In genomic region chr3:139521811-139522210, GRCh38 we compare ENCODE assay signal across 18 cellular contexts.
"Had no signal": no experiment of that assay in that cellular context is flagged by ENCODE, and none has a peak within 500 bp of the region (broad histone marks: within the 10 kb centered on the region; RNA-seq: fewer than 3 reads in every experiment).

No MANE protein-coding gene starts in this region.

- DNase-seq: activated CD4-positive, alpha-beta T cell treated with anti-CD3 and anti-CD28 coated beads for 36 hours; activated CD4-positive, alpha-beta T cell treated with anti-CD3 and anti-CD28 coated beads, Interleukin-2, amount 50 U/mL, for 4 hours; activated CD4-positive, CD25-positive, alpha-beta regulatory T cell; activated effector memory CD4-positive, alpha-beta T cell treated with Interleukin-2 at 50 U/mL for 16 hours; activated naive CD4-positive, alpha-beta T cell treated with Interleukin-2 at 50 U/mL for 16 hours; activated T-cell treated with anti-CD3 and anti-CD28 coated beads for 4 hours; anterior cingulate cortex; colonic mucosa; heart left ventricle; mesenchymal stem cell; naive thymus-derived CD8-positive, alpha-beta T cell; occipital lobe; stimulated activated CD4-positive, alpha-beta T cell treated with anti-CD3 and anti-CD28 coated beads, Interleukin-15, amount 100 ng/mL, for 24 hours; stimulated activated CD4-positive, alpha-beta T cell treated with anti-CD3 and anti-CD28 coated beads, Interleukin-2, amount 100 ng/mL, for 24 hours; stimulated activated naive CD4-positive, alpha-beta T cell; T-helper 2 cell; testis; transverse colon had no signal
